ENCODE assay signal across 9 cellular contexts in genomic region chr15:90915216-90915807, GRCh38. TPM values are rescaled to one million over a fixed set of nuclear protein-coding genes. Genes with fewer than 3 reads are reported as not detected.
DNase-seq lines count a peak whose midpoint lies in the region; ATAC-seq and TF ChIP-seq lines count a peak whose summit lies in the region.
"Had no signal": no experiment of that assay in that cellular context is flagged by ENCODE, and none has a peak within 500 bp of the region (broad histone marks: within the 10 kb centered on the region; RNA-seq: fewer than 3 reads in every experiment).

No MANE protein-coding gene starts in this region.

- no peak for TF ChIP-seq CTCF in glutamatergic neuron (IDR thresholded peaks at IDR 0.05; ENCODE audit: partially characterized antibody, unreplicated experiment)

- peak; percentile 16 to 20 for ATAC-seq in stimulated activated naive B cell treated with anti-CD40 and anti-IgM and Interleukin-4, amounts not matched to agents 10 μg/mL and 1 μg/mL and 100 μg/mL, for 72 hours (replicated peaks)
- ATAC-seq in T-cell (replicated peaks in 1 of 4), result no peak

- CTCF ChIA-PET in T-cell (lab: Charles Lee), result interaction anchor here in 1 of 2 donors (0.6 to 0.7 kb wide), 3 partner anchors 11 to 502 kb away, joined by 3 to 6 read pairs (median 5); no protein-coding TSS in a partner anchor

- H3K27ac Mint-ChIP-seq in activated T-cell treated with anti-CD3 and anti-CD28 coated beads, Interleukin-2, amount 50 U/mL, for 24 hours, result peak overlapping the region; percentile 47
- peak overlapping the region; percentile 89 for H3K27ac Mint-ChIP-seq in glutamatergic neuron (ENCODE audit: unreplicated experiment)
- H3K27ac Mint-ChIP-seq in stimulated activated naive B cell treated with anti-CD40 and anti-IgM and Interleukin-4, amounts not matched to agents 10 μg/mL and 1 μg/mL and 100 μg/mL, for 72 hours, result peak overlapping the region; percentile 75
- no peak overlapping the region for H3K27ac Mint-ChIP-seq in T-cell

- POLR2A ChIA-PET in T-cell (lab: Charles Lee), result no interaction called here

- no peaks in the 10 kb centered on the region for H3K27me3 Mint-ChIP-seq in activated T-cell treated with anti-CD3 and anti-CD28 coated beads, Interleukin-2, amount 50 U/mL, for 24 hours
- peaks cover 7% of the 10 kb centered on the region for H3K27me3 Mint-ChIP-seq in glutamatergic neuron (ENCODE audit: unreplicated experiment)
- no peaks in the 10 kb centered on the region for H3K27me3 Mint-ChIP-seq in stimulated activated naive B cell treated with anti-CD40 and anti-IgM and Interleukin-4, amounts not matched to agents 10 μg/mL and 1 μg/mL and 100 μg/mL, for 72 hours
- no peaks in the 10 kb centered on the region for H3K27me3 Mint-ChIP-seq in T-cell
- H3K27me3 Mint-ChIP-seq: brain had no signal

- DNase-seq in activated T-cell treated with anti-CD3 and anti-CD28 coated beads, Interleukin-2, amount 50 U/mL, for 24 hours, result no peak
- no peak for DNase-seq in activated T-cell treated with anti-CD3 and anti-CD28 coated beads, Interleukin-2, amount 50 U/mL, for 1 hour
- DNase-seq in glutamatergic neuron (peak; percentile 44), T-cell (no peak), NCI-H69 (lab: John Stamatoyannopoulos, UW) (no peak)
- DNase-seq in stimulated activated naive B cell treated with anti-CD40 and anti-IgM and Interleukin-4, amounts not matched to agents 10 μg/mL and 1 μg/mL and 100 μg/mL, for 72 hours, result no peak
- DNase-seq: NCI-H187 treated with DMSO at 0.1 percent for 48 hours; stimulated activated CD4-positive, alpha-beta T cell treated with anti-CD3 and anti-CD28 coated beads, Interleukin-1b, Interleukin-23, amount 100 ng/mL, for 48 hours had no signal

- H3K4me1 Mint-ChIP-seq in activated T-cell treated with anti-CD3 and anti-CD28 coated beads, Interleukin-2, amount 50 U/mL, for 24 hours (ENCODE audit: low read depth), result no peaks in the 10 kb centered on the region
- peaks cover 27% of the 10 kb centered on the region for H3K4me1 Mint-ChIP-seq in glutamatergic neuron (ENCODE audit: low read depth, unreplicated experiment)
- peaks cover 11 to 12% of the 10 kb centered on the region in 2 donors for H3K4me1 Mint-ChIP-seq in stimulated activated naive B cell treated with anti-CD40 and anti-IgM and Interleukin-4, amounts not matched to agents 10 μg/mL and 1 μg/mL and 100 μg/mL, for 72 hours
- no peaks in the 10 kb centered on the region for H3K4me1 Mint-ChIP-seq in T-cell
- H3K4me1 Mint-ChIP-seq: brain had no signal

- H3K36me3 Mint-ChIP-seq in activated T-cell treated with anti-CD3 and anti-CD28 coated beads, Interleukin-2, amount 50 U/mL, for 24 hours (ENCODE audit: low read depth), result peaks cover 100% of the 10 kb centered on the region
- H3K36me3 Mint-ChIP-seq in glutamatergic neuron (ENCODE audit: unreplicated experiment) (peaks cover 5% of the 10 kb centered on the region), T-cell (peaks cover 67% of the 10 kb centered on the region)
- H3K36me3 Mint-ChIP-seq in stimulated activated naive B cell treated with anti-CD40 and anti-IgM and Interleukin-4, amounts not matched to agents 10 μg/mL and 1 μg/mL and 100 μg/mL, for 72 hours, result peaks cover 65 to 81% of the 10 kb centered on the region in 2 donors

- no peak overlapping the region for H3K4me3 Mint-ChIP-seq in activated T-cell treated with anti-CD3 and anti-CD28 coated beads, Interleukin-2, amount 50 U/mL, for 24 hours
- H3K4me3 Mint-ChIP-seq in glutamatergic neuron (ENCODE audit: unreplicated experiment) (peak overlapping the region; percentile 53), T-cell (no peak overlapping the region)
- no peak overlapping the region for H3K4me3 Mint-ChIP-seq in stimulated activated naive B cell treated with anti-CD40 and anti-IgM and Interleukin-4, amounts not matched to agents 10 μg/mL and 1 μg/mL and 100 μg/mL, for 72 hours
- H3K4me3 Mint-ChIP-seq: brain had no signal

- H3K9me3 Mint-ChIP-seq in activated T-cell treated with anti-CD3 and anti-CD28 coated beads, Interleukin-2, amount 50 U/mL, for 24 hours, result no peaks in the 10 kb centered on the region
- peaks cover 16% of the 10 kb centered on the region for H3K9me3 Mint-ChIP-seq in glutamatergic neuron (ENCODE audit: unreplicated experiment)
- H3K9me3 Mint-ChIP-seq in stimulated activated naive B cell treated with anti-CD40 and anti-IgM and Interleukin-4, amounts not matched to agents 10 μg/mL and 1 μg/mL and 100 μg/mL, for 72 hours, result no peaks in the 10 kb centered on the region
- H3K9me3 Mint-ChIP-seq in T-cell, result no peaks in the 10 kb centered on the region
- H3K9me3 Mint-ChIP-seq: brain had no signal

RNA-seq across cellular contexts. Expression of gene MAN2A2, which starts 12.2 kb away (rescaled TPM):
- 81.8 TPM for total RNA-seq in glutamatergic neuron (ENCODE audit: unreplicated experiment)
- 100 to 1,000 TPM; 119 to 158 (median 142) TPM for total RNA-seq in T-cell

RNA-seq across cellular contexts. Expression of gene HDDC3, which starts 17.0 kb away (rescaled TPM):
- 10.7 TPM for total RNA-seq in glutamatergic neuron (ENCODE audit: unreplicated experiment)
- 10 to 100 TPM; 14.4 to 28.6 (median 26.2) TPM for total RNA-seq in T-cell

RNA-seq across cellular contexts. Expression of gene UNC45A, which starts 19.8 kb away (rescaled TPM):
- total RNA-seq in glutamatergic neuron (ENCODE audit: unreplicated experiment) (65.1 TPM), T-cell (10 to 100 TPM; 39.4 to 80.3 (median 72.2) TPM)

RNA-seq across cellular contexts. Expression of gene FES, which starts 31.0 kb away (rescaled TPM):
- total RNA-seq in glutamatergic neuron (ENCODE audit: unreplicated experiment) (3.3 TPM), T-cell (1 to 10 TPM; 3.2 to 5.2 (median 4.3) TPM)

RNA-seq across cellular contexts. Expression of gene RCCD1, which starts 39.4 kb away (rescaled TPM):
- total RNA-seq in glutamatergic neuron (ENCODE audit: unreplicated experiment) (11.5 TPM), T-cell (10 to 100 TPM in 3 of 5 donors, 1 to 10 TPM in 2; 5.7 to 21.2 (median 15.8) TPM)

Comparison
In these comparisons a context has a peak if more than half of its experiments do, and no peak if none do; other contexts are left out.
1. H3K27ac Mint-ChIP-seq: peak in activated T-cell treated with anti-CD3 and anti-CD28 coated beads, Interleukin-2, amount 50 U/mL, for 24 hours (single experiment), glutamatergic neuron (single experiment) and stimulated activated naive B cell treated with anti-CD40 and anti-IgM and Interleukin-4, amounts not matched to agents 10 μg/mL and 1 μg/mL and 100 μg/mL, for 72 hours (single experiment); none in T-cell (0 of 2).
2. ATAC-seq: peak in stimulated activated naive B cell treated with anti-CD40 and anti-IgM and Interleukin-4, amounts not matched to agents 10 μg/mL and 1 μg/mL and 100 μg/mL, for 72 hours (2 of 2); none in T-cell (0 of 4).